Comparison of ENCODE assay signal across 18 cellular contexts in the genomic region with DNA sequence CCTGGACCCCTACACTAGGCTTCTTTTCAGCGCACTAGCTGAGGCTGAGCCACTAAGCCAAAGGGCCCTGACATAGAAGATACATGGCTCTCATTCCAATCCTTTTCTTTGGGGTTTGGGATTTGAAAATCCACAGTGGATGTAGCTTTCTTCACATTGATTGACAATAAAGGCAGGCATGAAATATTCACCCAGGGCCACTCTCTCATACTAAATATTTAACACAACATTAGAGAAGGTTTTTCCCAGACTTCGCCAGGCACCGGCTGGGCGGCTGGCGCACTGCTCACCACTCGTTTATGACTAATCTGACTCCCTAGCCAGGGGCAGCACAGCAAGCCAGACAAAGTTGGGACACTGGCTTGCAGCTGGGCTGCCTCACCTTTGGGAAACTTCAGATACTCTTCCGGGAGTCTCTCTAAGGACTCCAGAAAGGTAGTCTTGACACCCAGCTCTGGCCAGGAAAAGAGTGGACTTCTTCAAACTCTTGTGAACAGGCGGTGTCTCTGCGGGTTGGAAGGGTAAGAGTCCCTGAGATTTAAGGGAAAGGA. TPM values are rescaled to one million over a fixed set of nuclear protein-coding genes. Genes with fewer than 3 reads are reported as not detected.
DNase-seq lines count a peak whose midpoint lies in the region; ATAC-seq and TF ChIP-seq lines count a peak whose summit lies in the region.
"Had no signal": no experiment of that assay in that cellular context is flagged by ENCODE, and none has a peak within 500 bp of the region (broad histone marks: within the 10 kb centered on the region; RNA-seq: fewer than 3 reads in every experiment).

No MANE protein-coding gene starts in this region.

- peaks cover under 1% of the 10 kb centered on the region; the same call in 1 of the 2 replicates for H3F3A ChIP-seq in PC-9 (ENCODE audit: insufficient read depth, low read depth)

- no peak overlapping the region for H3K4me3 Mint-ChIP-seq in T-helper 1 cell treated with Interleukin-12 subunit alpha and Interleukin-12 subunit beta and Interleukin-4 antibody, amounts not matched to agents 30 μg/mL and 1 μg/mL, for 36 hours

- no peak for DNase-seq in T-helper 1 cell
- DNase-seq in PC-9, result peak; percentile 41 to 47
- DNase-seq in foreskin fibroblast, result peak; percentile 70 to 74
- DNase-seq in amniotic stem cell (lab: John Stamatoyannopoulos, UW), result no peak
- DNase-seq: 8988T; activated T-cell treated with anti-CD3 and anti-CD28 coated beads, Interleukin-2, amount 50 U/mL, for 48 hours; adrenal gland; CD8-positive, alpha-beta memory T cell; glutamatergic neuron; mucosa of descending colon; NCI-H2081; Right ventricle myocardium superior had no signal

- no peaks in the 10 kb centered on the region for H3K79me2 ChIP-seq in PC-9 (ENCODE audit: low read depth)

- no peak overlapping the region for H3K9ac ChIP-seq in skeletal muscle tissue (ENCODE audit: low read depth in 1 of 3, low read length in 3 of 3)

- H3K9me2 ChIP-seq in PC-9 (ENCODE audit: insufficient read depth), result no peaks in the 10 kb centered on the region

- CTCF ChIA-PET in PC-9 (lab: Charles Lee), result interaction anchor here (0.6 kb wide), 1 partner anchor 24 kb away, joined by 16 read pairs; no protein-coding TSS in a partner anchor

- H3K27me3 ChIP-seq in PC-9 (ENCODE audit: insufficient read depth, low read depth) (no peaks in the 10 kb centered on the region), skeletal muscle tissue (ENCODE audit: control insufficient read depth in 3 of 3, insufficient read depth in 3 of 3, low read length in 3 of 3) (peaks cover 57 to 91% (median 69%) of the 10 kb centered on the region in 3 donors)

- H2AFZ ChIP-seq in PC-9, result no peak overlapping the region

- intact Hi-C loops in PC-9 (cut with micrococcal nuclease; ENCODE audit: unreplicated experiment), result no loop called here

- peak overlapping the region; percentile 69 for H3K27ac Mint-ChIP-seq in T-helper 1 cell treated with Interleukin-12 subunit alpha and Interleukin-12 subunit beta and Interleukin-4 antibody, amounts not matched to agents 30 μg/mL and 1 μg/mL, for 36 hours

- H3K4me2 ChIP-seq in PC-9, result peak overlapping the region; percentile 69

- peaks cover 7% of the 10 kb centered on the region for H3K36me3 Mint-ChIP-seq in T-helper 1 cell treated with Interleukin-12 subunit alpha and Interleukin-12 subunit beta and Interleukin-4 antibody, amounts not matched to agents 30 μg/mL and 1 μg/mL, for 36 hours (ENCODE audit: low read depth)
- H3K36me3 Mint-ChIP-seq: CD8-positive, alpha-beta memory T cell had no signal

- TF ChIP-seq CTCF in PC-9 (conservative IDR thresholded peaks at IDR 0.05), result no peak
- TF ChIP-seq CTCF in foreskin fibroblast (IDR thresholded peaks at IDR 0.05; ENCODE audit: low read depth, low read length), result no peak

- no peaks in the 10 kb centered on the region for H4K20me1 ChIP-seq in PC-9 (ENCODE audit: insufficient read depth)

- no TSS peak for BruUV-seq in PC-9 (replicated peaks; lab: Mats Ljungman, UMichigan)

- H3K4me1 ChIP-seq in PC-9 (replicated peaks; ENCODE audit: insufficient read depth), result peaks cover 7% of the 10 kb centered on the region
- peaks cover 7 to 24% (median 14%) of the 10 kb centered on the region in 3 donors for H3K4me1 ChIP-seq in skeletal muscle tissue (ENCODE audit: control insufficient read depth in 3 of 3, insufficient read depth in 3 of 3, low read length in 3 of 3)

- POLR2A ChIA-PET in PC-9 (lab: Charles Lee; ENCODE audit: unreplicated experiment), result interaction anchor here (0.6 kb wide), 1 partner anchor 72 kb away, joined by 7 read pairs; no protein-coding TSS in a partner anchor

- peaks cover 92% of the 10 kb centered on the region for H3K27me3 Mint-ChIP-seq in T-helper 1 cell treated with Interleukin-12 subunit alpha and Interleukin-12 subunit beta and Interleukin-4 antibody, amounts not matched to agents 30 μg/mL and 1 μg/mL, for 36 hours (ENCODE audit: low read depth)

- H3K4me3 ChIP-seq in PC-9 (no peak overlapping the region), foreskin fibroblast (ENCODE audit: low read depth in 1 of 2, low read length in 2 of 2) (peak overlapping the region; percentile 55 to 83), skeletal muscle tissue (ENCODE audit: low read length in 3 of 3) (no peak overlapping the region)
- H3K4me3 ChIP-seq: adrenal gland, mucosa of descending colon had no signal

- no peaks in the 10 kb centered on the region for H3K9me3 Mint-ChIP-seq in T-helper 1 cell treated with Interleukin-12 subunit alpha and Interleukin-12 subunit beta and Interleukin-4 antibody, amounts not matched to agents 30 μg/mL and 1 μg/mL, for 36 hours

- H3K4me1 Mint-ChIP-seq in T-helper 1 cell treated with Interleukin-12 subunit alpha and Interleukin-12 subunit beta and Interleukin-4 antibody, amounts not matched to agents 30 μg/mL and 1 μg/mL, for 36 hours (ENCODE audit: low read depth), result peaks cover 9% of the 10 kb centered on the region

- no peaks in the 10 kb centered on the region for H3K9me3 ChIP-seq in PC-9 (ENCODE audit: insufficient read depth, low read depth)
- H3K9me3 ChIP-seq in skeletal muscle tissue (ENCODE audit: control insufficient read depth in 3 of 3, low read length in 3 of 3), result no peaks in the 10 kb centered on the region
- H3K9me3 ChIP-seq: adrenal gland had no signal

- H3K27ac ChIP-seq in PC-9, result no peak overlapping the region
- peak overlapping the region; percentile 65 for H3K27ac ChIP-seq in skeletal muscle tissue (ENCODE audit: low read depth, low read length)
- H3K27ac ChIP-seq: adrenal gland had no signal

- ATAC-seq in GM19035 (IDR thresholded peaks at IDR 0.05; ENCODE audit: unreplicated experiment) (no peak), HG03139 (IDR thresholded peaks at IDR 0.05; ENCODE audit: unreplicated experiment) (no peak)
- ATAC-seq: mucosa of descending colon had no signal

- H3K36me3 ChIP-seq in PC-9 (ENCODE audit: low read depth) (no peaks in the 10 kb centered on the region), skeletal muscle tissue (ENCODE audit: control insufficient read depth in 3 of 3, insufficient read depth in 3 of 3, low read length in 3 of 3) (no peaks in the 10 kb centered on the region)
- H3K36me3 ChIP-seq: adrenal gland had no signal

RNA-seq across cellular contexts. Expression of gene HOXC11, which starts 0.7 kb away (rescaled TPM):
- 2.4 and 2.9 TPM in 2 replicates for total RNA-seq in PC-9 (2021)
- total RNA-seq in skeletal muscle tissue, result 0.52 TPM
- total RNA-seq: adrenal gland; CD8-positive, alpha-beta memory T cell; chondrocyte; mucosa of descending colon; Right ventricle myocardium superior had no signal

RNA-seq across cellular contexts. Expression of gene HOTAIR, which starts 2.5 kb away (rescaled TPM):
- total RNA-seq in PC-9 (2021) (7.9 and 9.2 TPM in 2 replicates), skeletal muscle tissue (2.1 TPM)
- total RNA-seq: adrenal gland; CD8-positive, alpha-beta memory T cell; chondrocyte; mucosa of descending colon; Right ventricle myocardium superior had no signal

RNA-seq across cellular contexts. Expression of gene HOXC10, which starts 12.7 kb away (rescaled TPM):
- total RNA-seq in PC-9 (2021), result 1.1 and 1.4 TPM in 2 replicates
- total RNA-seq in skeletal muscle tissue, result 3.7 TPM
- total RNA-seq: CD8-positive, alpha-beta memory T cell; chondrocyte; mucosa of descending colon; Right ventricle myocardium superior had no signal

RNA-seq across cellular contexts. Expression of gene HOXC12, which starts 17.5 kb away (rescaled TPM):
- total RNA-seq in PC-9 (2021), result 0.24 and 0.28 TPM in 2 replicates
- total RNA-seq in skeletal muscle tissue, result not detected
- total RNA-seq: adrenal gland; CD8-positive, alpha-beta memory T cell; chondrocyte; G401; mucosa of descending colon; Right ventricle myocardium superior had no signal

RNA-seq across cellular contexts. Expression of gene HOXC9, which starts 27.7 kb away (rescaled TPM):
- total RNA-seq in PC-9 (2021) (7.5 and 10.2 TPM in 2 replicates), skeletal muscle tissue (4.2 TPM)
- total RNA-seq: CD8-positive, alpha-beta memory T cell; chondrocyte; mucosa of descending colon; Right ventricle myocardium superior had no signal

Comparison
In these comparisons a context has a peak if more than half of its experiments do, and no peak if none do; other contexts are left out.
1. DNase-seq: peak in PC-9 (2 of 2) and foreskin fibroblast (2 of 2); none in T-helper 1 cell (0 of 5) and amniotic stem cell (single experiment).
2. H3K4me3 ChIP-seq: peak in foreskin fibroblast (2 of 2); none in PC-9 (single experiment) and skeletal muscle tissue (0 of 3).